ENCODE assay signal across 8 cellular contexts in the genomic region with DNA sequence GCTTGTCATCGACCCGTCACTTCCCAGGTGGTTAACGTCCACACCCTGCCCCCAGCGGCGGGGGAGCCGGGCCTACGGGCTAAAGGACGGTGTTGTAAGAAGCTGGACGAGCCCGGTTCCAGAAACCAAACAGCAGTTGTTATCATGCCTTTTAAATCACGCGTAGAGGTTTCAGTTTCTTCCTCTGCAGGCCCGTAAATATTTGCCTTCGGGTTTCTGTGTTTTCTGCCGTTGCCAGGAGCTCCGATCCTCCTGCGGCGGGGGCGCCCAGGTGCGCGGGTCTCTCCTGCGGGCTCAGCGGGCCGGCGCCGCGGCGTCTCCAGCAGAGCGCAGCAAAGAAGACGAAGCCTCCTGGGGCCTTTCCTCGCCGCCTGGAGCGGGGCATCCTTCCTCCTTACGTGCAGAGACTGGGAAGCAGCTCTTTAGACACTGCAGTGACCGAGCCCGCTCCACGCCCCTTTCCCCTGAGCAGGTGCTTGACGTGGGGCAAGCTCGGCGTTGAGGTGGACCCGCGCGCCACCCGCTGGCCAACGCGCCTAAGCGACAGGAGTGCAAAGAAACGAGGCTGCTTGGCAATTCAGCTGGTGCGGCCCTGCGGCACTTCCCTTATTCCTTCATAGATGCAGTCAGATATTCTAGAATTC. TPM values are rescaled to one million over a fixed set of nuclear protein-coding genes. Genes with fewer than 3 reads are reported as not detected.
DNase-seq lines count a peak whose midpoint lies in the region; ATAC-seq and TF ChIP-seq lines count a peak whose summit lies in the region.

No MANE protein-coding gene starts in this region.

- H3K4me1 Mint-ChIP-seq in activated naive CD8-positive, alpha-beta T cell treated with anti-CD3 and anti-CD28 coated beads for 36 hours, result peaks cover 3% of the 10 kb centered on the region

- H3K9me3 ChIP-seq in heart left ventricle (peaks cover 0 to 1% (median 0%) of the 10 kb centered on the region in 12 donors), transverse colon (no peaks in the 10 kb centered on the region)

- no peaks in the 10 kb centered on the region for H3K36me3 Mint-ChIP-seq in activated naive CD8-positive, alpha-beta T cell treated with anti-CD3 and anti-CD28 coated beads for 36 hours

- peak overlapping the region; percentile 18 to 60 (median 46) for H3K4me3 ChIP-seq in heart left ventricle
- H3K4me3 ChIP-seq in transverse colon, result peak overlapping the region; percentile 6 to 53 (median 30)

- H3K4me3 Mint-ChIP-seq in activated naive CD8-positive, alpha-beta T cell treated with anti-CD3 and anti-CD28 coated beads for 36 hours, result peak overlapping the region; percentile 45

- peak; percentile 94 for ATAC-seq in HG02571 (IDR thresholded peaks at IDR 0.05; ENCODE audit: unreplicated experiment)
- peak; percentile 66 to 95 (median 92) for ATAC-seq in heart left ventricle

- intact Hi-C loops in heart left ventricle (cut with DNase I), result loop anchor here (1.0 to 10.0 kb wide), 13 partner anchors 460 to 832 kb away; a partner anchor contains a TSS
- intact Hi-C loops in transverse colon (cut with DNase I; ENCODE audit: low total_unique reads), result loop anchor here (5.0 kb wide), 1 partner anchor 545 kb away; no protein-coding TSS in a partner anchor

- TF ChIP-seq EP300 in transverse colon (IDR thresholded peaks at IDR 0.05; ENCODE audit: low read depth), result no peak

- in situ Hi-C loops in transverse colon (cut with MboI; ENCODE audit: low pct_ligation_motif_present in 1 of 4, low pct_unique_long_range_greater_than_20kb in 1 of 4, low sequenced_read_pairs in 3 of 4), result loop anchor here in 3 of 4 donors (10.0 to 25.0 kb wide), 4 partner anchors 450 to 825 kb away; no protein-coding TSS in a partner anchor

- H3K27me3 ChIP-seq in heart left ventricle, result peaks cover 0 to 27% (median 2%) of the 10 kb centered on the region in 9 donors
- H3K27me3 ChIP-seq in transverse colon, result peaks cover 35% of the 10 kb centered on the region

- peak; percentile 86 for DNase-seq in GM03348 (ENCODE audit: low spot score)
- DNase-seq in NCI-H1048 (lab: John Stamatoyannopoulos, UW), result peak; percentile 62
- peak; percentile 68 for DNase-seq in SKM-1 treated with dmso at 0.1 percent for 144 hours (lab: John Stamatoyannopoulos, UW; ENCODE audit: unreplicated experiment)
- peak; percentile 74 for DNase-seq in activated naive CD8-positive, alpha-beta T cell treated with anti-CD3 and anti-CD28 coated beads for 36 hours
- DNase-seq in heart left ventricle, result peak; percentile 62 to 84 (median 75)
- peak; percentile 30 for DNase-seq in pons (ENCODE audit: low spot score)
- DNase-seq in transverse colon, result peak; percentile 87

- H3K9me3 Mint-ChIP-seq in activated naive CD8-positive, alpha-beta T cell treated with anti-CD3 and anti-CD28 coated beads for 36 hours, result no peaks in the 10 kb centered on the region

- peak; percentile 38 to 81 (median 64) for TF ChIP-seq CTCF in heart left ventricle (IDR thresholded peaks at IDR 0.05)
- peak; percentile 65 to 78 (median 71) for TF ChIP-seq CTCF in transverse colon (IDR thresholded peaks at IDR 0.05)

- H3K27ac ChIP-seq in heart left ventricle (no peak overlapping the region), transverse colon (no peak overlapping the region)

- peaks cover 0 to 9% (median 4%) of the 10 kb centered on the region in 12 donors for H3K4me1 ChIP-seq in heart left ventricle
- peaks cover 0 to 7% (median 0%) of the 10 kb centered on the region in 4 donors for H3K4me1 ChIP-seq in transverse colon

- TF ChIP-seq POLR2A in heart left ventricle (IDR thresholded peaks at IDR 0.05), result no peak
- TF ChIP-seq POLR2A in transverse colon (IDR thresholded peaks at IDR 0.05), result no peak

- H3K27me3 Mint-ChIP-seq in activated naive CD8-positive, alpha-beta T cell treated with anti-CD3 and anti-CD28 coated beads for 36 hours, result peaks cover 38% of the 10 kb centered on the region

- 1 to 3% (median 2%) methylated on average over 36 to 50 of the region's 50 CpGs for WGBS in heart left ventricle, 4 donors
- 1% methylated on average over 50 of the region's 50 CpGs; no CpG with 5 or more reads in 1 of the 2 donors for WGBS in transverse colon (ENCODE audit: low coverage in 1 of 2), 2 donors

- H3K36me3 ChIP-seq in heart left ventricle (no peaks in the 10 kb centered on the region), transverse colon (no peaks in the 10 kb centered on the region)

- H3K27ac Mint-ChIP-seq in activated naive CD8-positive, alpha-beta T cell treated with anti-CD3 and anti-CD28 coated beads for 36 hours, result no peak overlapping the region

RNA-seq across cellular contexts. Expression of a gene that starts 21.8 kb away (rescaled TPM):
- total RNA-seq in activated naive CD8-positive, alpha-beta T cell treated with anti-CD3 and anti-CD28 coated beads for 36 hours, result 10 to 100 TPM; 69.7 to 73.9 TPM
- 100 to 1,000 TPM in 1 of 9 donors, 10 to 100 TPM in 8; 58.9 to 115 (median 79.8) TPM for total RNA-seq in heart left ventricle
- 100 to 1,000 TPM in 1 of 2 donors, 10 to 100 TPM in 1; 87.8 to 109 TPM for polyA plus RNA-seq in heart left ventricle
- total RNA-seq in transverse colon, result 10 to 100 TPM in 3 of 4 donors, 1 to 10 TPM in 1; 5.8 to 42.2 (median 24.8) TPM

Comparison
In these comparisons a context has a peak if more than half of its experiments do, and no peak if none do; other contexts are left out.
1. DNase-seq: peak in every context shown above with its lines; median percentile 87 in transverse colon; 86 in GM03348; 75 in heart left ventricle; 74 in activated naive CD8-positive, alpha-beta T cell treated with anti-CD3 and anti-CD28 coated beads for 36 hours; 68 in SKM-1 treated with dmso at 0.1 percent for 144 hours; 62 in NCI-H1048; 30 in pons.